8 cellular contexts compared by ENCODE assay signal in genomic region chr1:40784141-40784770, GRCh38. TPM values are rescaled to one million over a fixed set of nuclear protein-coding genes. Genes with fewer than 3 reads are reported as not detected.
DNase-seq lines count a peak whose midpoint lies in the region; ATAC-seq, FAIRE-seq and TF ChIP-seq lines count a peak whose summit lies in the region.

No MANE protein-coding gene starts in this region.

- H2AFZ ChIP-seq in PC-3 (ENCODE audit: low read length): peak overlapping the region; percentile 61; the same call in 1 of the 2 replicates

- no peak for FAIRE-seq in GM12892 (lab: Jason Lieb, UNC)

- TF ChIP-seq POLR2A in esophagus muscularis mucosa (IDR thresholded peaks at IDR 0.05; ENCODE audit: low read depth) (no peak), prostate gland (IDR thresholded peaks at IDR 0.05) (no peak), GM12892 (IDR thresholded peaks at IDR 0.05; ENCODE audit: low read depth, low read length) (no peak)

- H3K27me3 ChIP-seq in PC-3 (ENCODE audit: low read length) (no peaks in the 10 kb centered on the region), esophagus muscularis mucosa (peaks cover 0 to 7% (median 0%) of the 10 kb centered on the region in 4 donors), prostate gland (replicated peaks; ENCODE audit: insufficient read depth) (no peaks in the 10 kb centered on the region)

- no peaks in the 10 kb centered on the region for H4K20me1 ChIP-seq in PC-3 (ENCODE audit: low read length)

- CTCF ChIA-PET in PC-3 (lab: Charles Lee): no interaction called here

- intact Hi-C loops in PC-3 (cut with micrococcal nuclease) (no loop called here), esophagus muscularis mucosa (cut with DNase I) (no loop called here), prostate gland (cut with DNase I) (loop anchor here (5.0 kb wide), 1 partner anchor 168 kb away; no protein-coding TSS in a partner anchor), posterior vena cava (cut with DNase I) (loop anchor here in 1 of 2 donors (10.0 kb wide), 1 partner anchor 171 kb away; no protein-coding TSS in a partner anchor)

- no peak for TF ChIP-seq EP300 in esophagus muscularis mucosa (IDR thresholded peaks at IDR 0.05)

- DNase-seq in PC-3 (no peak), esophagus muscularis mucosa (ENCODE audit: extremely low spot score) (no peak), prostate gland (ENCODE audit: low spot score) (no peak), GM12892 (ENCODE audit: insufficient read length) (no peak), posterior vena cava (ENCODE audit: low spot score) (no peak), T-helper 9 cell (no peak)

- peak overlapping the region; percentile 80 for H3K4me2 ChIP-seq in PC-3 (ENCODE audit: low read length)

- BruUV-seq in PC-3 (replicated peaks; lab: Mats Ljungman, UMichigan): no TSS peak

- no peaks in the 10 kb centered on the region for H3K79me2 ChIP-seq in PC-3 (ENCODE audit: low read length)

- H3K4me1 ChIP-seq in PC-3 (ENCODE audit: insufficient read depth, low read length) (peaks cover 10% of the 10 kb centered on the region), esophagus muscularis mucosa (peaks cover 28 to 68% (median 67%) of the 10 kb centered on the region in 4 donors), prostate gland (replicated peaks) (no peaks in the 10 kb centered on the region)

- H3K9me3 ChIP-seq in PC-3 (ENCODE audit: low read length) (no peaks in the 10 kb centered on the region), esophagus muscularis mucosa (no peaks in the 10 kb centered on the region), prostate gland (no peaks in the 10 kb centered on the region)

- POLR2A ChIA-PET in PC-3 (lab: Charles Lee; ENCODE audit: unreplicated experiment): interaction anchor here (0.7 kb wide), 1 partner anchor 91 kb away, joined by 4 read pairs; no protein-coding TSS in a partner anchor

- TF ChIP-seq CTCF in GM12875 (IDR thresholded peaks at IDR 0.05; ENCODE audit: borderline replicate concordance, insufficient read depth, low read depth, low read length) (no peak), PC-3 (conservative IDR thresholded peaks at IDR 0.05; ENCODE audit: low read depth, low read length) (no peak), esophagus muscularis mucosa (IDR thresholded peaks at IDR 0.05) (no peak), prostate gland (IDR thresholded peaks at IDR 0.05) (no peak)

- H3K9ac ChIP-seq in PC-3 (ENCODE audit: low read length): no peak overlapping the region

- H3K36me3 ChIP-seq in PC-3 (ENCODE audit: low read depth, low read length) (no peaks in the 10 kb centered on the region), esophagus muscularis mucosa (no peaks in the 10 kb centered on the region), prostate gland (no peaks in the 10 kb centered on the region)

- H3K4me3 ChIP-seq in GM12875 (ENCODE audit: low read depth, low read length) (peak overlapping the region; percentile 38), PC-3 (ENCODE audit: low read length) (peak overlapping the region; percentile 59), esophagus muscularis mucosa (peak overlapping the region; percentile 63 to 77 (median 65)), prostate gland (peak overlapping the region; percentile 32 to 39)

- no peaks in the 10 kb centered on the region for H3K9me2 ChIP-seq in PC-3 (replicated peaks; ENCODE audit: low read length)

- 13% methylated on average over 47 of the region's 63 CpGs for WGBS in esophagus muscularis mucosa
- WGBS in prostate gland: 24% methylated on average over 43 of the region's 63 CpGs

- H3K27ac ChIP-seq in PC-3 (ENCODE audit: low read length) (no peak overlapping the region), esophagus muscularis mucosa (replicated peaks in 1 of 4) (peak overlapping the region; percentile 88 to 91 (median 90)), prostate gland (peak overlapping the region; percentile 30 to 51)

- ATAC-seq in PC-3: peak; percentile 30
- no peak for ATAC-seq in GM19397 (IDR thresholded peaks at IDR 0.05; ENCODE audit: unreplicated experiment)

- H3F3A ChIP-seq in PC-3 (ENCODE audit: low read length, unreplicated experiment): no peaks in the 10 kb centered on the region

RNA-seq across cellular contexts. Expression of gene KCNQ4, which starts 0.7 kb away (rescaled TPM):
- total RNA-seq in PC-3 (2014; rRNA removed) (1.1 and 2.5 TPM in 2 replicates), esophagus muscularis mucosa (10 to 100 TPM in 3 of 4 donors, 1 to 10 TPM in 1; 9.3 to 22.0 (median 17.1) TPM), prostate gland (1 to 10 TPM; 1.8 to 3.1 TPM), posterior vena cava (10 to 100 TPM; 10.3 to 11.4 TPM)
- polyA plus RNA-seq in GM12892 (2012; ENCODE audit: missing spikeins): 0.17 TPM
